Comparison of ENCODE assay signal across 1 cellular context in the genomic region with DNA sequence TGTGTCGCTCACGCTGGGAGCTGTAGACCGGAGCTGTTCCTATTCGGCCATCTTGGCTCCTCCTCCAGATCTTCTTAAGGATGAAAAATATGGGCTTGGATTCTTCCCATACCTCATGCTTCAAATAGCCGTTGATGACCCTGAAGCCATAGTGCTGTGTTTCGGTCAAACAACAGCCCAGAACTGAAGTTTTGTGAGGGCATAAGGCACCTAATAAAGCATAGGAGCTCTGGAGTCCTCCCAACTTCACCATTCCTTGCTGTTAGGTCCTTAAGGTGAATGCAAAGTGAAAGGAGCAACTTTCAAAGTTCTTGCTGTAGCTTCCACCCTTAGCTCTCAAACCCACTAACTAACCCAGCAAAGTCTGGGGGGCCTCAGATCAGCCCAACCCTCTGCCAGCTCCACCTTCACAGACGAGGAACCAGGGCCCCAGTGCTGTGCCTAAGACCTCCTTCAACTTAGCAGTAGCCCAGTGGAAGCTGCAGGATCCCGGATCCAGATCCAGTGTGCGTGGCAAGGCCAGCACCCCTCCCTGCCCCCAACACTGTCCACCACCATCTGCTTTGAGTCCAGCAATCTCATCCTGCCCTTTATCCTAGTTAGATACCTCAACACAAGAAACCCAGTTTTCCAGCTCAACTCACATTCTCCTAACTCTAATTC.
TF ChIP-seq lines count a peak whose summit lies in the region.

A gene with protein sequence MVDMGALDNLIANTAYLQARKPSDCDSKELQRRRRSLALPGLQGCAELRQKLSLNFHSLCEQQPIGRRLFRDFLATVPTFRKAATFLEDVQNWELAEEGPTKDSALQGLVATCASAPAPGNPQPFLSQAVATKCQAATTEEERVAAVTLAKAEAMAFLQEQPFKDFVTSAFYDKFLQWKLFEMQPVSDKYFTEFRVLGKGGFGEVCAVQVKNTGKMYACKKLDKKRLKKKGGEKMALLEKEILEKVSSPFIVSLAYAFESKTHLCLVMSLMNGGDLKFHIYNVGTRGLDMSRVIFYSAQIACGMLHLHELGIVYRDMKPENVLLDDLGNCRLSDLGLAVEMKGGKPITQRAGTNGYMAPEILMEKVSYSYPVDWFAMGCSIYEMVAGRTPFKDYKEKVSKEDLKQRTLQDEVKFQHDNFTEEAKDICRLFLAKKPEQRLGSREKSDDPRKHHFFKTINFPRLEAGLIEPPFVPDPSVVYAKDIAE (N-terminal part only) (plus strand): TSS at position 321 of the 663 bp plus-strand sequence. CDS start 14,877 bp downstream, outside the sequence.

TF ChIP-seq in WTC11, 78 proteins besides CTCF, POLR2A, EP300 and RAD21 (continued from another document):
- TF ChIP-seq, protein P1, sequence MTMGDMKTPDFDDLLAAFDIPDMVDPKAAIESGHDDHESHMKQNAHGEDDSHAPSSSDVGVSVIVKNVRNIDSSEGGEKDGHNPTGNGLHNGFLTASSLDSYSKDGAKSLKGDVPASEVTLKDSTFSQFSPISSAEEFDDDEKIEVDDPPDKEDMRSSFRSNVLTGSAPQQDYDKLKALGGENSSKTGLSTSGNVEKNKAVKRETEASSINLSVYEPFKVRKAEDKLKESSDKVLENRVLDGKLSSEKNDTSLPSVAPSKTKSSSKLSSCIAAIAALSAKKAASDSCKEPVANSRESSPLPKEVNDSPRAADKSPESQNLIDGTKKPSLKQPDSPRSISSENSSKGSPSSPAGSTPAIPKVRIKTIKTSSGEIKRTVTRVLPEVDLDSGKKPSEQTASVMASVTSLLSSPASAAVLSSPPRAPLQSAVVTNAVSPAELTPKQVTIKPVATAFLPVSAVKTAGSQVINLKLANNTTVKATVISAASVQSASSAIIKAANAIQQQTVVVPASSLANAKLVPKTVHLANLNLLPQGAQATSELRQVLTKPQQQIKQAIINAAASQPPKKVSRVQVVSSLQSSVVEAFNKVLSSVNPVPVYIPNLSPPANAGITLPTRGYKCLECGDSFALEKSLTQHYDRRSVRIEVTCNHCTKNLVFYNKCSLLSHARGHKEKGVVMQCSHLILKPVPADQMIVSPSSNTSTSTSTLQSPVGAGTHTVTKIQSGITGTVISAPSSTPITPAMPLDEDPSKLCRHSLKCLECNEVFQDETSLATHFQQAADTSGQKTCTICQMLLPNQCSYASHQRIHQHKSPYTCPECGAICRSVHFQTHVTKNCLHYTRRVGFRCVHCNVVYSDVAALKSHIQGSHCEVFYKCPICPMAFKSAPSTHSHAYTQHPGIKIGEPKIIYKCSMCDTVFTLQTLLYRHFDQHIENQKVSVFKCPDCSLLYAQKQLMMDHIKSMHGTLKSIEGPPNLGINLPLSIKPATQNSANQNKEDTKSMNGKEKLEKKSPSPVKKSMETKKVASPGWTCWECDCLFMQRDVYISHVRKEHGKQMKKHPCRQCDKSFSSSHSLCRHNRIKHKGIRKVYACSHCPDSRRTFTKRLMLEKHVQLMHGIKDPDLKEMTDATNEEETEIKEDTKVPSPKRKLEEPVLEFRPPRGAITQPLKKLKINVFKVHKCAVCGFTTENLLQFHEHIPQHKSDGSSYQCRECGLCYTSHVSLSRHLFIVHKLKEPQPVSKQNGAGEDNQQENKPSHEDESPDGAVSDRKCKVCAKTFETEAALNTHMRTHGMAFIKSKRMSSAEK (CRISPR knock-in tag; IDR thresholded peaks at IDR 0.05; ENCODE audit: borderline replicate concordance): no peak
- TF ChIP-seq, protein P2, sequence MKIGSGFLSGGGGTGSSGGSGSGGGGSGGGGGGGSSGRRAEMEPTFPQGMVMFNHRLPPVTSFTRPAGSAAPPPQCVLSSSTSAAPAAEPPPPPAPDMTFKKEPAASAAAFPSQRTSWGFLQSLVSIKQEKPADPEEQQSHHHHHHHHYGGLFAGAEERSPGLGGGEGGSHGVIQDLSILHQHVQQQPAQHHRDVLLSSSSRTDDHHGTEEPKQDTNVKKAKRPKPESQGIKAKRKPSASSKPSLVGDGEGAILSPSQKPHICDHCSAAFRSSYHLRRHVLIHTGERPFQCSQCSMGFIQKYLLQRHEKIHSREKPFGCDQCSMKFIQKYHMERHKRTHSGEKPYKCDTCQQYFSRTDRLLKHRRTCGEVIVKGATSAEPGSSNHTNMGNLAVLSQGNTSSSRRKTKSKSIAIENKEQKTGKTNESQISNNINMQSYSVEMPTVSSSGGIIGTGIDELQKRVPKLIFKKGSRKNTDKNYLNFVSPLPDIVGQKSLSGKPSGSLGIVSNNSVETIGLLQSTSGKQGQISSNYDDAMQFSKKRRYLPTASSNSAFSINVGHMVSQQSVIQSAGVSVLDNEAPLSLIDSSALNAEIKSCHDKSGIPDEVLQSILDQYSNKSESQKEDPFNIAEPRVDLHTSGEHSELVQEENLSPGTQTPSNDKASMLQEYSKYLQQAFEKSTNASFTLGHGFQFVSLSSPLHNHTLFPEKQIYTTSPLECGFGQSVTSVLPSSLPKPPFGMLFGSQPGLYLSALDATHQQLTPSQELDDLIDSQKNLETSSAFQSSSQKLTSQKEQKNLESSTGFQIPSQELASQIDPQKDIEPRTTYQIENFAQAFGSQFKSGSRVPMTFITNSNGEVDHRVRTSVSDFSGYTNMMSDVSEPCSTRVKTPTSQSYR (CRISPR knock-in tag; IDR thresholded peaks at IDR 0.05): no peak
- no peak for TF ChIP-seq ZNF671 (CRISPR knock-in tag; IDR thresholded peaks at IDR 0.05)
- TF ChIP-seq MYBL2 (CRISPR knock-in tag; IDR thresholded peaks at IDR 0.05): no peak
- TF ChIP-seq SP1 (CRISPR knock-in tag; conservative IDR thresholded peaks at IDR 0.05): no peak
- TF ChIP-seq ESRRA (CRISPR knock-in tag; IDR thresholded peaks at IDR 0.05; ENCODE audit: borderline replicate concordance): no peak
- no peak for TF ChIP-seq ZBTB21 (CRISPR knock-in tag; IDR thresholded peaks at IDR 0.05; ENCODE audit: borderline replicate concordance)
- TF ChIP-seq, protein P3, sequence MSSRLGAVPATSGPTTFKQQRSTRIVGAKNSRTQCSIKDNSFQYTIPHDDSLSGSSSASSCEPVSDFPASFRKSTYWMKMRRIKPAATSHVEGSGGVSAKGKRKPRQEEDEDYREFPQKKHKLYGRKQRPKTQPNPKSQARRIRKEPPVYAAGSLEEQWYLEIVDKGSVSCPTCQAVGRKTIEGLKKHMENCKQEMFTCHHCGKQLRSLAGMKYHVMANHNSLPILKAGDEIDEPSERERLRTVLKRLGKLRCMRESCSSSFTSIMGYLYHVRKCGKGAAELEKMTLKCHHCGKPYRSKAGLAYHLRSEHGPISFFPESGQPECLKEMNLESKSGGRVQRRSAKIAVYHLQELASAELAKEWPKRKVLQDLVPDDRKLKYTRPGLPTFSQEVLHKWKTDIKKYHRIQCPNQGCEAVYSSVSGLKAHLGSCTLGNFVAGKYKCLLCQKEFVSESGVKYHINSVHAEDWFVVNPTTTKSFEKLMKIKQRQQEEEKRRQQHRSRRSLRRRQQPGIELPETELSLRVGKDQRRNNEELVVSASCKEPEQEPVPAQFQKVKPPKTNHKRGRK (CRISPR knock-in tag; IDR thresholded peaks at IDR 0.05; ENCODE audit: borderline replicate concordance): no peak
